1 cellular context compared by ENCODE assay signal in the genomic region with DNA sequence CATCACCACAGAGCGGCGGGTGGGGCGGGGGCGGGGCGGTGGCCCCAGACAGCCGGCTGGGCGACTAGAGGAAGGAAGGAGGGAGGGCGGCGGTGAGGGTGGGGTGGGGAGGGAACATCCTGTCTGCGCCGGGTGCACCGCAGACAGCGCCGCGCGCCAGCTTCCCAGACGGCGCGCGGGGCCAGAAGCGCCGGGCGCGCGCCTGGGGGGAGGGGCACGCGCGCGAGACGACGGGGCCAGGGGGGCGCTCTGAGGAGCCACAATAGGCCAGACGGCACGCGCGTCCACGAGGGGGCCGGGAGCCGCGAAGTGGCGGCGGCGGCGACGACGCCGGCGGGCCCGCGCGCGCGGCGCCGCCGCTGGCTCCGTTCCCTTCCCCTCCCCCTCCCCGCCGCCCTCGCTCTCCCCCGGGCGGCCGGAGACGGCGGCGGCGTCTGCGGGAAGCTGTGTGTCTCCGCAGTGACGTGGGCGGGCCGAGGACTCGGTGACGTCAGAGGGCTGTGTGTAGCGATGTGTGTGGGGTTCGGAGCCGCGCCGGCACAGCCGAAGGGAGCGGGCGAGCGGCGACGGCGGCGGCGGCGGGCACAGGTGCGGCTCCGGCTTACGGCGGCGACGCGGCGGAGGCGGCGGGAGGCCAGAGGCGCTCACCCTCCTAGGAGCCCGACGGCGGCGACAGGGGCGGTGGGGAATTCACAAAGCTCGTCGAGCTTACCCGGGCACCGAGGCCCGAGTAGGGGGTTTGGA.
TF ChIP-seq lines count a peak whose summit lies in the region.

SKIL (plus strand) TSS at position 540 of the 744 bp plus-strand sequence. CDS start 2,617 bp downstream, outside the sequence.

TF ChIP-seq in HEK293, 187 proteins besides CTCF, POLR2A, EP300 and RAD21 (continued from another document):
- TF ChIP-seq, protein P1, sequence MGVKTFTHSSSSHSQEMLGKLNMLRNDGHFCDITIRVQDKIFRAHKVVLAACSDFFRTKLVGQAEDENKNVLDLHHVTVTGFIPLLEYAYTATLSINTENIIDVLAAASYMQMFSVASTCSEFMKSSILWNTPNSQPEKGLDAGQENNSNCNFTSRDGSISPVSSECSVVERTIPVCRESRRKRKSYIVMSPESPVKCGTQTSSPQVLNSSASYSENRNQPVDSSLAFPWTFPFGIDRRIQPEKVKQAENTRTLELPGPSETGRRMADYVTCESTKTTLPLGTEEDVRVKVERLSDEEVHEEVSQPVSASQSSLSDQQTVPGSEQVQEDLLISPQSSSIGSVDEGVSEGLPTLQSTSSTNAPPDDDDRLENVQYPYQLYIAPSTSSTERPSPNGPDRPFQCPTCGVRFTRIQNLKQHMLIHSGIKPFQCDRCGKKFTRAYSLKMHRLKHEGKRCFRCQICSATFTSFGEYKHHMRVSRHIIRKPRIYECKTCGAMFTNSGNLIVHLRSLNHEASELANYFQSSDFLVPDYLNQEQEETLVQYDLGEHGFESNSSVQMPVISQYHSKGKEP (tag by site-specific recombination; IDR thresholded peaks at IDR 0.05): no peak
- TF ChIP-seq ZNF544 (tag by site-specific recombination; IDR thresholded peaks at IDR 0.05): no peak
- no peak for TF ChIP-seq ZNF423 (tag by site-specific recombination; IDR thresholded peaks at IDR 0.05)
- TF ChIP-seq KLF16 (tag by site-specific recombination; IDR thresholded peaks at IDR 0.05): no peak
- TF ChIP-seq ZNF48 (tag by site-specific recombination; IDR thresholded peaks at IDR 0.05): no peak
- no peak for TF ChIP-seq ZNF624 (tag by site-specific recombination; IDR thresholded peaks at IDR 0.05)
- TF ChIP-seq PRDM6 (tag by site-specific recombination; IDR thresholded peaks at IDR 0.05): no peak
- no peak for TF ChIP-seq ZNF391 (tag by site-specific recombination; IDR thresholded peaks at IDR 0.05; ENCODE audit: borderline replicate concordance, low read depth)
- TF ChIP-seq MYNN (tag by site-specific recombination; IDR thresholded peaks at IDR 0.05; ENCODE audit: borderline replicate concordance): no peak
- TF ChIP-seq YY1 (tag by site-specific recombination; IDR thresholded peaks at IDR 0.05): no peak
- no peak for TF ChIP-seq ZNF175 (tag by site-specific recombination; IDR thresholded peaks at IDR 0.05)
- no peak for TF ChIP-seq ZNF558 (tag by site-specific recombination; IDR thresholded peaks at IDR 0.05)
- no peak for TF ChIP-seq PRDM4 (tag by site-specific recombination; IDR thresholded peaks at IDR 0.05)
- TF ChIP-seq ZNF664 (tag by site-specific recombination; IDR thresholded peaks at IDR 0.05): no peak
- TF ChIP-seq ZNF600 (tag by site-specific recombination; IDR thresholded peaks at IDR 0.05): no peak; the same call in 1 of the 2 replicates
- TF ChIP-seq INSM2 (tag by site-specific recombination; IDR thresholded peaks at IDR 0.05): 0 out of 2 replicates have a peak, but pooled peaks have one; percentile 36
- no peak for TF ChIP-seq ZNF140 (tag by site-specific recombination; IDR thresholded peaks at IDR 0.05)
- TF ChIP-seq PRDM2 (tag by site-specific recombination; IDR thresholded peaks at IDR 0.05; ENCODE audit: borderline replicate concordance): no peak
- TF ChIP-seq ZFHX2 (tag by site-specific recombination; conservative IDR thresholded peaks at IDR 0.05): peak; percentile 82
- no peak for TF ChIP-seq ZNF549 (tag by site-specific recombination; IDR thresholded peaks at IDR 0.05)
- no peak for TF ChIP-seq ZNF610 (tag by site-specific recombination; IDR thresholded peaks at IDR 0.05; ENCODE audit: borderline replicate concordance)
- TF ChIP-seq ZNF747 (tag by site-specific recombination; IDR thresholded peaks at IDR 0.05): no peak
- no peak for TF ChIP-seq ZNF623 (tag by site-specific recombination; IDR thresholded peaks at IDR 0.05)
- no peak for TF ChIP-seq HOXA7 (CRISPR knock-in tag; IDR thresholded peaks at IDR 0.05; ENCODE audit: borderline replicate concordance)
- TF ChIP-seq ZNF707 (tag by site-specific recombination; IDR thresholded peaks at IDR 0.05): no peak
- TF ChIP-seq ZIC2 (tag by site-specific recombination; IDR thresholded peaks at IDR 0.05): no peak
- TF ChIP-seq ZBTB21 (tag by site-specific recombination; IDR thresholded peaks at IDR 0.05): peak; percentile 86
- peak; percentile 54; the same call in 1 of the 2 replicates for TF ChIP-seq EGR2 (tag by site-specific recombination; IDR thresholded peaks at IDR 0.05; ENCODE audit: low read depth)
- no peak for TF ChIP-seq ZNF311 (tag by site-specific recombination; IDR thresholded peaks at IDR 0.05; ENCODE audit: borderline replicate concordance)
- TF ChIP-seq ZNF513 (tag by site-specific recombination; IDR thresholded peaks at IDR 0.05): no peak
- no peak for TF ChIP-seq ZNF501 (tag by site-specific recombination; IDR thresholded peaks at IDR 0.05)
- TF ChIP-seq ZNF521 (tag by site-specific recombination; IDR thresholded peaks at IDR 0.05): no peak
- no peak for TF ChIP-seq ZNF274 (IDR thresholded peaks at IDR 0.05; ENCODE audit: low read length)
- TF ChIP-seq ZNF274 (tag by site-specific recombination; IDR thresholded peaks at IDR 0.05; ENCODE audit: borderline replicate concordance): no peak
- no peak for TF ChIP-seq ZNF596 (tag by site-specific recombination; IDR thresholded peaks at IDR 0.05)
